In the genomic region with DNA sequence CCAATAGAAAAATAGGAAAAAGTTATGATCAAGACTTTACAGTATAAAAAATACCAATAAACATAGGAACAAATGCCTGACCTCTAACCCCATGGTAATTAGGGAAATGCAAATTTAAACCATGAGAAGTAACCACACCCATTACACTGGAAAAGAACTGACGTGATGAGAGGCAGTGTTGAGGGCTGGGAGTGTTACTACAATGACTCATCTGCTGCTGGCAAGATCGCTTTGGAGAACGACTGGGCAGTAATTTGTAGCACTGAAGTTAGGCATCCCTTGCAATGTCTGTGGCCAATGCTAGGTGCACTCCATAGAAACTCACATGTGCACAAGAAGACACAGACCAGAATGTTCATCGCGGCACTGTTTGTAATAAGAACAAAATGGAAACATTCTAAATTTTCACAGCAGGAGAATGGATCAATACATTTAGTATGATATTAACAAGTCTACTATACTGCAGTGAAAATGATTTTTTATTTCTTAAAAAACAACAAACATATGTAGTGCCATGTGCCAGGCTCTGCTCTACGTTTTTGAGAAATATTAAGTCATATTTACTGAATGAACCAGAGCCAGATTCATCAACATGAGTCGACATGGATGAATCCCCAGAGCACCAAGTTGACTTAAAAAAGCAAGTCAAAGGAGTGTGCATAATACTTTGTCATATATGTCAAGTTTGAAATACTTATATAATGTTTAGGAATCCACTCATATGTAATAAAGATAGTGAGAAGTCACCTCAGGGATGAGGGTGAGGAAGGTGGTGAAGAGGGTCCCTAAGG, we compare ENCODE assay signal across 1 cellular context.
TF ChIP-seq lines count a peak whose summit lies in the region.

No MANE protein-coding gene starts in this region.

TF ChIP-seq in K562, 482 proteins besides CTCF, POLR2A, EP300 and RAD21 (continued from another document and continues in another):
- TF ChIP-seq, protein P1, sequence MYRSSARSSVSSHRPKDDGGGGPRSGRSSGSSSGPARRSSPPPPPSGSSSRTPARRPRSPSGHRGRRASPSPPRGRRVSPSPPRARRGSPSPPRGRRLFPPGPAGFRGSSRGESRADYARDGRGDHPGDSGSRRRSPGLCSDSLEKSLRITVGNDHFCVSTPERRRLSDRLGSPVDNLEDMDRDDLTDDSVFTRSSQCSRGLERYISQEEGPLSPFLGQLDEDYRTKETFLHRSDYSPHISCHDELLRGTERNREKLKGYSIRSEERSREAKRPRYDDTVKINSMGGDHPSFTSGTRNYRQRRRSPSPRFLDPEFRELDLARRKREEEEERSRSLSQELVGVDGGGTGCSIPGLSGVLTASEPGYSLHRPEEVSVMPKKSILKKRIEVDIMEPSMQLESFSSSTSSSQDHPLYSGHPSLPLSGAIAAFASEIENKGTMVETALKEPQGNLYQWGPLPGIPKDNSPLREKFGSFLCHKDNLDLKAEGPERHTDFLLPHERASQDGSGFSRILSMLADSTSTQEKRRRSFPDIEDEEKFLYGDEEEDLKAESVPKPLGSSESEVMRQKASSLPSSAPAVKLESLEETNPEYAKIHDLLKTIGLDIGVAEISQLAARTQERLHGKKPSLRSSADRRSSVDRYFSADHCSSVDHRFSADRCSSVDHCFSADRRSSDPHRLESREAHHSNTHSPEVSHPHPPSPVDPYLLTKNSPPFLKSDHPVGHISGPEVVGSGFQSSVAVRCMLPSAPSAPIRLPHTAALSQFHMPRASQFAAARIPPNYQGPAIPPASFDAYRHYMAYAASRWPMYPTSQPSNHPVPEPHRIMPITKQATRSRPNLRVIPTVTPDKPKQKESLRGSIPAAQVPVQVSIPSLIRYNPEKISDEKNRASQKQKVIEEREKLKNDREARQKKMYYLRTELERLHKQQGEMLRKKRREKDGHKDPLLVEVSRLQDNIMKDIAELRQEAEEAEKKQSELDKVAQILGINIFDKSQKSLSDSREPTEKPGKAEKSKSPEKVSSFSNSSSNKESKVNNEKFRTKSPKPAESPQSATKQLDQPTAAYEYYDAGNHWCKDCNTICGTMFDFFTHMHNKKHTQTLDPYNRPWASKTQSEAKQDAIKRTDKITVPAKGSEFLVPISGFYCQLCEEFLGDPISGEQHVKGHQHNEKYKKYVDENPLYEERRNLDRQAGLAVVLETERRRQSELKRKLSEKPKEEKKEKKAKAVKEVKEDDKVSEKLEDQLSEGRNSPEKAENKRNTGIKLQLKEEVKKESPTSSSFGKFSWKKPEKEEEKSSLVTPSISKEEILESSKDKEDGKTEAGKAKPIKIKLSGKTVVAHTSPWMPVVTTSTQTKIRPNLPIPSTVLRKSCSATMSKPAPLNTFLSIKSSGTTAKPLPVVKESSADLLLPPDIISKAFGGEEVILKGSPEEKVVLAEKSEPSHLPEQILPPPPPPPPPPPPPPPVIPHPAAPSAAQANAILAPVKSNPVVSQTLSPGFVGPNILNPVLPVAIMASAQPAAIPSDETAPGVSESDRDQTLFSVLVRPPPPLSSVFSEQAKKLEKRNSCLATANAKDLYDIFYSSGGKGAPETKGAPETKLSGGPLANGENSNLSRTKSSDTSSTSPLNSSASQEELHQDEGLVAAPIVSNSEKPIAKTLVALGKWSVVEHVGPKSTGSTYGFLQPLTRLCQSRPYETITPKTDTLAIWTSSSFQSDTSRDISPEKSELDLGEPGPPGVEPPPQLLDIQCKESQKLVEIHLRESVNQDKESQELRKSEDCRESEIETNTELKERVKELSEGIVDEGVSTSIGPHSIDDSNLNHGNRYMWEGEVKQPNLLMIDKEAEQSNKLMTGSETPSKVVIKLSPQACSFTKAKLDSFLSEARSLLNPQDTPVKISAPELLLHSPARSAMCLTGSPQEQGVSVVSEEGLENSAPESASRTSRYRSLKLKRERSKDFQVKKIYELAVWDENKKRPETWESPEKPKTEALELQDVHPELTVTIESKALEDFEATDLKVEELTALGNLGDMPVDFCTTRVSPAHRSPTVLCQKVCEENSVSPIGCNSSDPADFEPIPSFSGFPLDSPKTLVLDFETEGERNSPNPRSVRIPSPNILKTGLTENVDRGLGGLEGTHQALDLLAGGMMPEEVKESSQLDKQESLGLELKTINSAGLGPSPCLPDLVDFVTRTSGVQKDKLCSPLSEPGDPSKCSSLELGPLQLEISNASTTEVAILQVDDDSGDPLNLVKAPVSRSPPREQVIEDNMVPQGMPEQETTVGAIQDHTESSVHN (IDR thresholded peaks at IDR 0.05; ENCODE audit: borderline replicate concordance in 1 of 2, low read depth in 1 of 2), result no peak
- no peak for TF ChIP-seq NR2C2 (CRISPR knock-in tag; IDR thresholded peaks at IDR 0.05)
- TF ChIP-seq NR2C2 (tag; IDR thresholded peaks at IDR 0.05), result peak; percentile 91
- TF ChIP-seq IRF2 (CRISPR knock-in tag; IDR thresholded peaks at IDR 0.05), result no peak
- no peak for TF ChIP-seq RBM25 (IDR thresholded peaks at IDR 0.05; ENCODE audit: low read depth, low read length, severe bottlenecking)
- TF ChIP-seq JUN (IDR thresholded peaks at IDR 0.05; ENCODE audit: borderline replicate concordance, low read depth, low read length), result peak; percentile 58; the same call in 1 of the 2 replicates
- no peak for TF ChIP-seq JUN (CRISPR knock-in tag; IDR thresholded peaks at IDR 0.05; ENCODE audit: borderline replicate concordance)
- no peak for TF ChIP-seq RHOXF2B (CRISPR knock-in tag; conservative IDR thresholded peaks at IDR 0.05)
- TF ChIP-seq NR2C1 (IDR thresholded peaks at IDR 0.05), result peak; percentile 78
- TF ChIP-seq NR2C1 (tag; IDR thresholded peaks at IDR 0.05), result peak; percentile 77
- no peak for TF ChIP-seq NCOA1 (IDR thresholded peaks at IDR 0.05; ENCODE audit: low read depth)
- no peak for TF ChIP-seq RBM39 (optimal IDR thresholded peaks at IDR 0.05; ENCODE audit: low read depth, low read length)
- TF ChIP-seq, protein P2, sequence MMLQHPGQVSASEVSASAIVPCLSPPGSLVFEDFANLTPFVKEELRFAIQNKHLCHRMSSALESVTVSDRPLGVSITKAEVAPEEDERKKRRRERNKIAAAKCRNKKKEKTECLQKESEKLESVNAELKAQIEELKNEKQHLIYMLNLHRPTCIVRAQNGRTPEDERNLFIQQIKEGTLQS (IDR thresholded peaks at IDR 0.05), result peak; percentile 83
- TF ChIP-seq, protein P2 (CRISPR knock-in tag; conservative IDR thresholded peaks at IDR 0.05), result no peak
- TF ChIP-seq BHLHE40 (IDR thresholded peaks at IDR 0.05; ENCODE audit: low read length), result no peak
- 0 out of 2 replicates have a peak, but pooled peaks have one; percentile 8 for TF ChIP-seq CREM (IDR thresholded peaks at IDR 0.05; ENCODE audit: low read depth)
- TF ChIP-seq, protein P3, sequence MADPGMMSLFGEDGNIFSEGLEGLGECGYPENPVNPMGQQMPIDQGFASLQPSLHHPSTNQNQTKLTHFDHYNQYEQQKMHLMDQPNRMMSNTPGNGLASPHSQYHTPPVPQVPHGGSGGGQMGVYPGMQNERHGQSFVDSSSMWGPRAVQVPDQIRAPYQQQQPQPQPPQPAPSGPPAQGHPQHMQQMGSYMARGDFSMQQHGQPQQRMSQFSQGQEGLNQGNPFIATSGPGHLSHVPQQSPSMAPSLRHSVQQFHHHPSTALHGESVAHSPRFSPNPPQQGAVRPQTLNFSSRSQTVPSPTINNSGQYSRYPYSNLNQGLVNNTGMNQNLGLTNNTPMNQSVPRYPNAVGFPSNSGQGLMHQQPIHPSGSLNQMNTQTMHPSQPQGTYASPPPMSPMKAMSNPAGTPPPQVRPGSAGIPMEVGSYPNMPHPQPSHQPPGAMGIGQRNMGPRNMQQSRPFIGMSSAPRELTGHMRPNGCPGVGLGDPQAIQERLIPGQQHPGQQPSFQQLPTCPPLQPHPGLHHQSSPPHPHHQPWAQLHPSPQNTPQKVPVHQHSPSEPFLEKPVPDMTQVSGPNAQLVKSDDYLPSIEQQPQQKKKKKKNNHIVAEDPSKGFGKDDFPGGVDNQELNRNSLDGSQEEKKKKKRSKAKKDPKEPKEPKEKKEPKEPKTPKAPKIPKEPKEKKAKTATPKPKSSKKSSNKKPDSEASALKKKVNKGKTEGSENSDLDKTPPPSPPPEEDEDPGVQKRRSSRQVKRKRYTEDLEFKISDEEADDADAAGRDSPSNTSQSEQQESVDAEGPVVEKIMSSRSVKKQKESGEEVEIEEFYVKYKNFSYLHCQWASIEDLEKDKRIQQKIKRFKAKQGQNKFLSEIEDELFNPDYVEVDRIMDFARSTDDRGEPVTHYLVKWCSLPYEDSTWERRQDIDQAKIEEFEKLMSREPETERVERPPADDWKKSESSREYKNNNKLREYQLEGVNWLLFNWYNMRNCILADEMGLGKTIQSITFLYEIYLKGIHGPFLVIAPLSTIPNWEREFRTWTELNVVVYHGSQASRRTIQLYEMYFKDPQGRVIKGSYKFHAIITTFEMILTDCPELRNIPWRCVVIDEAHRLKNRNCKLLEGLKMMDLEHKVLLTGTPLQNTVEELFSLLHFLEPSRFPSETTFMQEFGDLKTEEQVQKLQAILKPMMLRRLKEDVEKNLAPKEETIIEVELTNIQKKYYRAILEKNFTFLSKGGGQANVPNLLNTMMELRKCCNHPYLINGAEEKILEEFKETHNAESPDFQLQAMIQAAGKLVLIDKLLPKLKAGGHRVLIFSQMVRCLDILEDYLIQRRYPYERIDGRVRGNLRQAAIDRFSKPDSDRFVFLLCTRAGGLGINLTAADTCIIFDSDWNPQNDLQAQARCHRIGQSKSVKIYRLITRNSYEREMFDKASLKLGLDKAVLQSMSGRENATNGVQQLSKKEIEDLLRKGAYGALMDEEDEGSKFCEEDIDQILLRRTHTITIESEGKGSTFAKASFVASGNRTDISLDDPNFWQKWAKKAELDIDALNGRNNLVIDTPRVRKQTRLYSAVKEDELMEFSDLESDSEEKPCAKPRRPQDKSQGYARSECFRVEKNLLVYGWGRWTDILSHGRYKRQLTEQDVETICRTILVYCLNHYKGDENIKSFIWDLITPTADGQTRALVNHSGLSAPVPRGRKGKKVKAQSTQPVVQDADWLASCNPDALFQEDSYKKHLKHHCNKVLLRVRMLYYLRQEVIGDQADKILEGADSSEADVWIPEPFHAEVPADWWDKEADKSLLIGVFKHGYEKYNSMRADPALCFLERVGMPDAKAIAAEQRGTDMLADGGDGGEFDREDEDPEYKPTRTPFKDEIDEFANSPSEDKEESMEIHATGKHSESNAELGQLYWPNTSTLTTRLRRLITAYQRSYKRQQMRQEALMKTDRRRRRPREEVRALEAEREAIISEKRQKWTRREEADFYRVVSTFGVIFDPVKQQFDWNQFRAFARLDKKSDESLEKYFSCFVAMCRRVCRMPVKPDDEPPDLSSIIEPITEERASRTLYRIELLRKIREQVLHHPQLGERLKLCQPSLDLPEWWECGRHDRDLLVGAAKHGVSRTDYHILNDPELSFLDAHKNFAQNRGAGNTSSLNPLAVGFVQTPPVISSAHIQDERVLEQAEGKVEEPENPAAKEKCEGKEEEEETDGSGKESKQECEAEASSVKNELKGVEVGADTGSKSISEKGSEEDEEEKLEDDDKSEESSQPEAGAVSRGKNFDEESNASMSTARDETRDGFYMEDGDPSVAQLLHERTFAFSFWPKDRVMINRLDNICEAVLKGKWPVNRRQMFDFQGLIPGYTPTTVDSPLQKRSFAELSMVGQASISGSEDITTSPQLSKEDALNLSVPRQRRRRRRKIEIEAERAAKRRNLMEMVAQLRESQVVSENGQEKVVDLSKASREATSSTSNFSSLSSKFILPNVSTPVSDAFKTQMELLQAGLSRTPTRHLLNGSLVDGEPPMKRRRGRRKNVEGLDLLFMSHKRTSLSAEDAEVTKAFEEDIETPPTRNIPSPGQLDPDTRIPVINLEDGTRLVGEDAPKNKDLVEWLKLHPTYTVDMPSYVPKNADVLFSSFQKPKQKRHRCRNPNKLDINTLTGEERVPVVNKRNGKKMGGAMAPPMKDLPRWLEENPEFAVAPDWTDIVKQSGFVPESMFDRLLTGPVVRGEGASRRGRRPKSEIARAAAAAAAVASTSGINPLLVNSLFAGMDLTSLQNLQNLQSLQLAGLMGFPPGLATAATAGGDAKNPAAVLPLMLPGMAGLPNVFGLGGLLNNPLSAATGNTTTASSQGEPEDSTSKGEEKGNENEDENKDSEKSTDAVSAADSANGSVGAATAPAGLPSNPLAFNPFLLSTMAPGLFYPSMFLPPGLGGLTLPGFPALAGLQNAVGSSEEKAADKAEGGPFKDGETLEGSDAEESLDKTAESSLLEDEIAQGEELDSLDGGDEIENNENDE (IDR thresholded peaks at IDR 0.05; ENCODE audit: low read depth, low read length), result no peak
- no peak for TF ChIP-seq SOX6 (IDR thresholded peaks at IDR 0.05)
- no peak for TF ChIP-seq MAZ (CRISPR knock-in tag; conservative IDR thresholded peaks at IDR 0.05 in 1 of 2, IDR thresholded peaks at IDR 0.05 in 1 of 2)
- TF ChIP-seq, protein P4, sequence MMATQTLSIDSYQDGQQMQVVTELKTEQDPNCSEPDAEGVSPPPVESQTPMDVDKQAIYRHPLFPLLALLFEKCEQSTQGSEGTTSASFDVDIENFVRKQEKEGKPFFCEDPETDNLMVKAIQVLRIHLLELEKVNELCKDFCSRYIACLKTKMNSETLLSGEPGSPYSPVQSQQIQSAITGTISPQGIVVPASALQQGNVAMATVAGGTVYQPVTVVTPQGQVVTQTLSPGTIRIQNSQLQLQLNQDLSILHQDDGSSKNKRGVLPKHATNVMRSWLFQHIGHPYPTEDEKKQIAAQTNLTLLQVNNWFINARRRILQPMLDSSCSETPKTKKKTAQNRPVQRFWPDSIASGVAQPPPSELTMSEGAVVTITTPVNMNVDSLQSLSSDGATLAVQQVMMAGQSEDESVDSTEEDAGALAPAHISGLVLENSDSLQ (IDR thresholded peaks at IDR 0.05), result peak; percentile 23; the same call in 1 of the 2 replicates
- TF ChIP-seq NFE2 (IDR thresholded peaks at IDR 0.05; ENCODE audit: low read depth), result 0 out of 2 replicates have a peak, but pooled peaks have one; percentile 14
- TF ChIP-seq SREBF1 (IDR thresholded peaks at IDR 0.05; ENCODE audit: borderline replicate concordance, low read depth, low read length), result no peak
- TF ChIP-seq, protein P5, sequence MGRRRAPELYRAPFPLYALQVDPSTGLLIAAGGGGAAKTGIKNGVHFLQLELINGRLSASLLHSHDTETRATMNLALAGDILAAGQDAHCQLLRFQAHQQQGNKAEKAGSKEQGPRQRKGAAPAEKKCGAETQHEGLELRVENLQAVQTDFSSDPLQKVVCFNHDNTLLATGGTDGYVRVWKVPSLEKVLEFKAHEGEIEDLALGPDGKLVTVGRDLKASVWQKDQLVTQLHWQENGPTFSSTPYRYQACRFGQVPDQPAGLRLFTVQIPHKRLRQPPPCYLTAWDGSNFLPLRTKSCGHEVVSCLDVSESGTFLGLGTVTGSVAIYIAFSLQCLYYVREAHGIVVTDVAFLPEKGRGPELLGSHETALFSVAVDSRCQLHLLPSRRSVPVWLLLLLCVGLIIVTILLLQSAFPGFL (CRISPR knock-in tag; IDR thresholded peaks at IDR 0.05), result no peak
- peak; percentile 84 for TF ChIP-seq FOSL1 (tag; conservative IDR thresholded peaks at IDR 0.05)
- TF ChIP-seq, protein P6, sequence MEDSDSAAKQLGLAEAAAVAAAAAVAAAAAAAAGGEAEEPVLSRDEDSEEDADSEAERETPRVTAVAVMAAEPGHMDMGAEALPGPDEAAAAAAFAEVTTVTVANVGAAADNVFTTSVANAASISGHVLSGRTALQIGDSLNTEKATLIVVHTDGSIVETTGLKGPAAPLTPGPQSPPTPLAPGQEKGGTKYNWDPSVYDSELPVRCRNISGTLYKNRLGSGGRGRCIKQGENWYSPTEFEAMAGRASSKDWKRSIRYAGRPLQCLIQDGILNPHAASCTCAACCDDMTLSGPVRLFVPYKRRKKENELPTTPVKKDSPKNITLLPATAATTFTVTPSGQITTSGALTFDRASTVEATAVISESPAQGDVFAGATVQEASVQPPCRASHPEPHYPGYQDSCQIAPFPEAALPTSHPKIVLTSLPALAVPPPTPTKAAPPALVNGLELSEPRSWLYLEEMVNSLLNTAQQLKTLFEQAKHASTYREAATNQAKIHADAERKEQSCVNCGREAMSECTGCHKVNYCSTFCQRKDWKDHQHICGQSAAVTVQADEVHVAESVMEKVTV (CRISPR knock-in tag; IDR thresholded peaks at IDR 0.05), result no peak
- peak; percentile 86 for TF ChIP-seq JUND (IDR thresholded peaks at IDR 0.05; ENCODE audit: borderline replicate concordance, low read depth, low read length)
- TF ChIP-seq JUND (tag; IDR thresholded peaks at IDR 0.05; ENCODE audit: borderline replicate concordance, low read depth, low read length), result peak; percentile 91; the same call in 2 of the 3 replicates
